Comparison of ENCODE assay signal across 8 cellular contexts in the genomic region with DNA sequence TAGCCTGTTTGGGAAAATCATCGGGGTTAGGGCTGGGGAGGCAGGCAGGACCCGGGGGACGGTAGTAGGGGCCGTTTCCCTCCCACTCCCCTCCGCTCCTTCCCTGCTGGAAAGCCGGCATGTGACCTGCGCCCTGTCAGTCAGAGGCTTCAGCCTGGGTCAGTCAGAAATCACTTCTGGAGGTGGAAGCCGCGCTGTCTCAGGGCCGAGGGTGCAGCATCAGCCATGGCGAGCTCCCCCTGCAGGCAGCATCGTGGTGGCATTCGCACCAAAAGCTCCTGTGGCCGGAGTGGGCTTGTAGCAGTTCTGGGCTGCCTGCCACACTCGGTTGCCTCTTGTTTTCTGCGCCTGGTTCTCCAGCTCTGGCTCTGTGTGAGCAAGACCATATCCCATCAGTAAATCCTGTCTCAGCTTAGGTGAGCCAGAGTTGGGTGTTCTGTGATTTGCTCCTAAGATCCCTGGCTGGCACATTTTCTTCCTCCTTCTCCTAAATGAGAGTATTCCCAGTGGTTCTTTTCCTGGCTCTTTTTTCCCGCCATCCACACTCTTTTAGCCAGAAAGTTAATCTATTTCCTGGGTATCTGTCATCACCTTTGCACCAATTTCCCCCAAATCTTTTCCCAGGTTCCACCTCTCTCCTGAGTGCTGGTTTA. TPM values are rescaled to one million over a fixed set of nuclear protein-coding genes. Genes with fewer than 3 reads are reported as not detected.
DNase-seq lines count a peak whose midpoint lies in the region; ATAC-seq and TF ChIP-seq lines count a peak whose summit lies in the region.

No MANE protein-coding gene starts in this region.

- no peaks in the 10 kb centered on the region for H3K36me3 Mint-ChIP-seq in CD4-positive, CD25-positive, alpha-beta regulatory T cell
- no peaks in the 10 kb centered on the region for H3K36me3 Mint-ChIP-seq in activated naive CD8-positive, alpha-beta T cell treated with anti-CD3 and anti-CD28 coated beads for 36 hours

- H3K36me3 ChIP-seq in CD4-positive, CD25-positive, alpha-beta regulatory T cell (ENCODE audit: control insufficient read depth, insufficient read depth, low read length): no peaks in the 10 kb centered on the region
- H3K36me3 ChIP-seq in RWPE2 (ENCODE audit: low read depth) (no peaks in the 10 kb centered on the region), spleen (no peaks in the 10 kb centered on the region)

- H3K9me3 ChIP-seq in CD4-positive, CD25-positive, alpha-beta regulatory T cell (ENCODE audit: control insufficient read depth in 2 of 2, low read length in 2 of 2): no peaks in the 10 kb centered on the region
- H3K9me3 ChIP-seq in RWPE2 (ENCODE audit: severe bottlenecking) (no peaks in the 10 kb centered on the region), right cardiac atrium (ENCODE audit: control insufficient read depth, low read length) (no peaks in the 10 kb centered on the region), spleen (no peaks in the 10 kb centered on the region)

- no peak overlapping the region for H3K27ac Mint-ChIP-seq in CD4-positive, CD25-positive, alpha-beta regulatory T cell
- no peak overlapping the region for H3K27ac Mint-ChIP-seq in activated naive CD8-positive, alpha-beta T cell treated with anti-CD3 and anti-CD28 coated beads for 36 hours

- TF ChIP-seq CTCF in RWPE2 (IDR thresholded peaks at IDR 0.05; ENCODE audit: poor library complexity, severe bottlenecking) (peak; percentile 23), spleen (IDR thresholded peaks at IDR 0.05 in 8 of 11, conservative IDR thresholded peaks at IDR 0.05 in 3 of 11) (peak; percentile 46 to 87 (median 74))

- H3K4me1 ChIP-seq in CD4-positive, CD25-positive, alpha-beta regulatory T cell (ENCODE audit: control insufficient read depth, insufficient read depth, low read length, poor library complexity, severe bottlenecking): no peaks in the 10 kb centered on the region
- no peaks in the 10 kb centered on the region for H3K4me1 ChIP-seq in RWPE2 (ENCODE audit: insufficient read depth, poor library complexity, severe bottlenecking)
- H3K4me1 ChIP-seq in right cardiac atrium (ENCODE audit: control insufficient read depth, insufficient read depth, low read length): no peaks in the 10 kb centered on the region
- peaks cover 0 to 11% (median 7%) of the 10 kb centered on the region in 6 donors for H3K4me1 ChIP-seq in spleen

- H3K9me3 Mint-ChIP-seq in CD4-positive, CD25-positive, alpha-beta regulatory T cell: peaks cover 0 to 2% (median 0%) of the 10 kb centered on the region in 7 donors
- no peaks in the 10 kb centered on the region for H3K9me3 Mint-ChIP-seq in activated naive CD8-positive, alpha-beta T cell treated with anti-CD3 and anti-CD28 coated beads for 36 hours

- TF ChIP-seq POLR2A in spleen (IDR thresholded peaks at IDR 0.05): no peak

- ATAC-seq in CD4-positive, CD25-positive, alpha-beta regulatory T cell (ENCODE audit: low read depth in 2 of 2): peak; percentile 85 to 88
- ATAC-seq in GM19328 (IDR thresholded peaks at IDR 0.05; ENCODE audit: unreplicated experiment): peak; percentile 93
- peak; percentile 97 for ATAC-seq in HG03354 (IDR thresholded peaks at IDR 0.05; ENCODE audit: poor library complexity, severe bottlenecking, unreplicated experiment)
- ATAC-seq in RWPE2 (ENCODE audit: low read depth): no peak
- peak; percentile 87 to 88 for ATAC-seq in right cardiac atrium

- H3K4me3 Mint-ChIP-seq in CD4-positive, CD25-positive, alpha-beta regulatory T cell: no peak overlapping the region
- no peak overlapping the region for H3K4me3 Mint-ChIP-seq in activated naive CD8-positive, alpha-beta T cell treated with anti-CD3 and anti-CD28 coated beads for 36 hours

- WGBS in right cardiac atrium: 16% methylated on average over 17 of the region's 17 CpGs
- WGBS in spleen, 5 donors: 19 to 29% (median 23%) methylated on average over 8 to 17 of the region's 17 CpGs

- H3K4me3 ChIP-seq in CD4-positive, CD25-positive, alpha-beta regulatory T cell (ENCODE audit: low read depth, low read length): no peak overlapping the region
- H3K4me3 ChIP-seq in RWPE2 (ENCODE audit: severe bottlenecking) (no peak overlapping the region), right cardiac atrium (ENCODE audit: low read length) (no peak overlapping the region), spleen (no peak overlapping the region)

- H3K27me3 ChIP-seq in CD4-positive, CD25-positive, alpha-beta regulatory T cell (ENCODE audit: control insufficient read depth, insufficient read depth, low read length): no peaks in the 10 kb centered on the region
- no peaks in the 10 kb centered on the region for H3K27me3 ChIP-seq in RWPE2 (ENCODE audit: insufficient read depth, poor library complexity, severe bottlenecking)
- H3K27me3 ChIP-seq in right cardiac atrium (ENCODE audit: control insufficient read depth, insufficient read depth): no peaks in the 10 kb centered on the region
- no peaks in the 10 kb centered on the region for H3K27me3 ChIP-seq in spleen (replicated peaks in 1 of 7)

- peaks cover 0 to 12% (median 0%) of the 10 kb centered on the region in 4 donors for H3K4me1 Mint-ChIP-seq in CD4-positive, CD25-positive, alpha-beta regulatory T cell
- H3K4me1 Mint-ChIP-seq in activated naive CD8-positive, alpha-beta T cell treated with anti-CD3 and anti-CD28 coated beads for 36 hours: peaks cover 9% of the 10 kb centered on the region

- no peak overlapping the region for H3K27ac ChIP-seq in CD4-positive, CD25-positive, alpha-beta regulatory T cell (ENCODE audit: insufficient read depth, low read length, poor library complexity, severe bottlenecking)
- H3K27ac ChIP-seq in RWPE2 (ENCODE audit: poor library complexity, severe bottlenecking): no peak overlapping the region
- no peak overlapping the region for H3K27ac ChIP-seq in right cardiac atrium (ENCODE audit: low read length)
- no peak overlapping the region for H3K27ac ChIP-seq in spleen

- H3K27me3 Mint-ChIP-seq in CD4-positive, CD25-positive, alpha-beta regulatory T cell: peaks cover 17% of the 10 kb centered on the region
- H3K27me3 Mint-ChIP-seq in activated naive CD8-positive, alpha-beta T cell treated with anti-CD3 and anti-CD28 coated beads for 36 hours: peaks cover 34% of the 10 kb centered on the region

- DNase-seq in CD4-positive, CD25-positive, alpha-beta regulatory T cell: peak; percentile 45 to 81 (median 63)
- DNase-seq in RWPE2 (ENCODE audit: low spot score) (no peak), right cardiac atrium (peak; percentile 78 to 91 (median 90)), spleen (peak; percentile 94), NCI-H774 (lab: John Stamatoyannopoulos, UW) (no peak)
- peak; percentile 73 for DNase-seq in activated naive CD8-positive, alpha-beta T cell treated with anti-CD3 and anti-CD28 coated beads for 36 hours

- intact Hi-C loops in right cardiac atrium (cut with DNase I): no loop called here
- intact Hi-C loops in spleen (cut with DNase I; ENCODE audit: low total_unique reads): no loop called here

RNA-seq across cellular contexts. Expression of a gene that starts 17.3 kb away (rescaled TPM):
- total RNA-seq in CD4-positive, CD25-positive, alpha-beta regulatory T cell: 44.8 TPM
- polyA plus RNA-seq in CD4-positive, CD25-positive, alpha-beta regulatory T cell: 10 to 100 TPM; 24.8 to 43.4 (median 41.0) TPM
- total RNA-seq in activated naive CD8-positive, alpha-beta T cell treated with anti-CD3 and anti-CD28 coated beads for 36 hours: 10 to 100 TPM; 22.2 to 24.0 TPM
- 1 to 10 TPM in 3 of 4 donors, under 1 TPM in 1; 0.89 to 1.6 (median 1.1) TPM for total RNA-seq in right cardiac atrium
- 0.66 TPM for polyA plus RNA-seq in right cardiac atrium
- total RNA-seq in spleen: 10 to 100 TPM; 32.3 to 41.2 (median 35.8) TPM
- 10 to 100 TPM in 1 of 3 donors, 1 to 10 TPM in 2; 7.6 to 11.0 (median 8.6) TPM for polyA plus RNA-seq in spleen

Comparison
In these comparisons a context has a peak if more than half of its experiments do, and no peak if none do; other contexts are left out.
1. DNase-seq: peak in CD4-positive, CD25-positive, alpha-beta regulatory T cell (3 of 3), activated naive CD8-positive, alpha-beta T cell treated with anti-CD3 and anti-CD28 coated beads for 36 hours (single experiment), right cardiac atrium (3 of 3) and spleen (single experiment); none in RWPE2 (single experiment) and NCI-H774 (single experiment).
2. RNA of a gene that starts 17.3 kb away (total RNA-seq): 44.8 TPM in CD4-positive, CD25-positive, alpha-beta regulatory T cell (single experiment), 32.3 to 41.2 TPM in spleen and 22.2 to 24.0 TPM in activated naive CD8-positive, alpha-beta T cell treated with anti-CD3 and anti-CD28 coated beads for 36 hours; 0.89 to 1.6 TPM in right cardiac atrium; every median in the first group is over 4 times any median in the second.